Comparison of ENCODE assay signal across 1 cellular context in genomic region chr4:82705881-82706280, GRCh38.
TF ChIP-seq lines count a peak whose summit lies in the region.

No MANE protein-coding gene starts in this region.

TF ChIP-seq in H1, 55 proteins besides CTCF, POLR2A, EP300 and RAD21:
- TF ChIP-seq POU5F1 (IDR thresholded peaks at IDR 0.05; ENCODE audit: low read depth, low read length), result no peak
- TF ChIP-seq KDM4A (IDR thresholded peaks at IDR 0.05; ENCODE audit: low read depth, low read length, severe bottlenecking), result no peak
- no peak for TF ChIP-seq NANOG (IDR thresholded peaks at IDR 0.05; ENCODE audit: insufficient read depth, low read depth, low read length, poor library complexity, severe bottlenecking)
- TF ChIP-seq SP4 (IDR thresholded peaks at IDR 0.05; ENCODE audit: low read length), result no peak
- no peak for TF ChIP-seq SAP30 (IDR thresholded peaks at IDR 0.05; ENCODE audit: insufficient read depth, insufficient replicate concordance, low read length)
- no peak for TF ChIP-seq POLR2AphosphoS5 (IDR thresholded peaks at IDR 0.05; ENCODE audit: low read depth, low read length)
- TF ChIP-seq EGR1 (IDR thresholded peaks at IDR 0.05; ENCODE audit: borderline replicate concordance, low read depth, low read length), result no peak
- no peak for TF ChIP-seq CBX8 (IDR thresholded peaks at IDR 0.05; ENCODE audit: borderline replicate concordance, low read depth, low read length)
- TF ChIP-seq RFX5 (IDR thresholded peaks at IDR 0.05; ENCODE audit: borderline replicate concordance, low read depth, low read length), result no peak
- no peak for TF ChIP-seq SP1 (IDR thresholded peaks at IDR 0.05; ENCODE audit: low read depth, low read length)
- TF ChIP-seq USF2 (IDR thresholded peaks at IDR 0.05; ENCODE audit: low read length), result no peak
TF ChIP-seq in H1: peak in this region for 0.
